ENCODE assay signal across 9 cellular contexts in genomic region chr10:8137272-8137680, GRCh38.
DNase-seq lines count a peak whose midpoint lies in the region; ATAC-seq and TF ChIP-seq lines count a peak whose summit lies in the region.
"Had no signal": no experiment of that assay in that cellular context is flagged by ENCODE, and none has a peak within 500 bp of the region (broad histone marks: within the 10 kb centered on the region; RNA-seq: fewer than 3 reads in every experiment).

No MANE protein-coding gene starts in this region.

- H3K27me3 ChIP-seq in lower lobe of right lung (ENCODE audit: low read depth) (no peaks in the 10 kb centered on the region), thymus (ENCODE audit: control insufficient read depth, insufficient read depth) (no peaks in the 10 kb centered on the region), PC-3 (ENCODE audit: low read length) (no peaks in the 10 kb centered on the region)
- H3K27me3 ChIP-seq: testis had no signal

- H2AFZ ChIP-seq in PC-3 (ENCODE audit: low read length): no peak overlapping the region

- H3K36me3 Mint-ChIP-seq in T-helper 17 cell (ENCODE audit: low read depth): no peaks in the 10 kb centered on the region
- no peaks in the 10 kb centered on the region for H3K36me3 Mint-ChIP-seq in activated T-cell treated with anti-CD3 and anti-CD28 coated beads, Interleukin-2, amount 50 U/mL, for 4 hours (ENCODE audit: insufficient read depth)

- H3F3A ChIP-seq in PC-3 (ENCODE audit: low read length, unreplicated experiment): no peaks in the 10 kb centered on the region

- ATAC-seq in T-helper 17 cell: peak; percentile 84
- ATAC-seq in activated T-cell treated with anti-CD3 and anti-CD28 coated beads, Interleukin-2, amount 50 U/mL, for 4 hours: peak; percentile 78 to 81
- peak; percentile 31 to 50 for ATAC-seq in lower lobe of right lung
- ATAC-seq in PC-3: no peak

- peak overlapping the region; percentile 99 for H3K27ac Mint-ChIP-seq in T-helper 17 cell

- no peak for TF ChIP-seq CTCF in lower lobe of right lung (IDR thresholded peaks at IDR 0.05)
- TF ChIP-seq CTCF in PC-3 (conservative IDR thresholded peaks at IDR 0.05; ENCODE audit: low read depth, low read length): no peak

- H3K4me3 ChIP-seq in lower lobe of right lung: peak overlapping the region; percentile 8
- peak overlapping the region; percentile 32 for H3K4me3 ChIP-seq in thymus (ENCODE audit: low read length)
- no peak overlapping the region for H3K4me3 ChIP-seq in PC-3 (ENCODE audit: low read length)
- H3K4me3 ChIP-seq: SK-N-MC, testis had no signal

- no peak overlapping the region for H3K4me2 ChIP-seq in PC-3 (ENCODE audit: low read length)

- POLR2A ChIA-PET in PC-3 (lab: Charles Lee; ENCODE audit: unreplicated experiment): no interaction called here

- no TSS peak for BruUV-seq in PC-3 (replicated peaks; lab: Mats Ljungman, UMichigan)

- DNase-seq in T-helper 17 cell: peak in 2 of 3 donors; percentile 9 to 22
- DNase-seq in activated T-cell treated with anti-CD3 and anti-CD28 coated beads, Interleukin-2, amount 50 U/mL, for 4 hours: peak; percentile 19
- no peak for DNase-seq in lower lobe of right lung
- no peak for DNase-seq in PC-3
- DNase-seq in HPDE6-E6E7 (ENCODE audit: extremely low spot score): no peak
- DNase-seq in NCI-H1417 treated with DMSO at 0.1 percent for 48 hours (lab: John Stamatoyannopoulos, UW): no peak
- DNase-seq: testis had no signal

- H3K27ac ChIP-seq in lower lobe of right lung: no peak overlapping the region
- no peak overlapping the region for H3K27ac ChIP-seq in thymus (ENCODE audit: low read depth)
- H3K27ac ChIP-seq in PC-3 (ENCODE audit: low read length): no peak overlapping the region
- H3K27ac ChIP-seq: SK-N-MC, testis had no signal

- H3K4me3 Mint-ChIP-seq in T-helper 17 cell: peak overlapping the region; percentile 91
- peak overlapping the region; percentile 69 for H3K4me3 Mint-ChIP-seq in activated T-cell treated with anti-CD3 and anti-CD28 coated beads, Interleukin-2, amount 50 U/mL, for 4 hours

- H3K79me2 ChIP-seq in PC-3 (ENCODE audit: low read length): no peaks in the 10 kb centered on the region

- intact Hi-C loops in lower lobe of right lung (cut with DNase I) (no loop called here), PC-3 (cut with micrococcal nuclease) (no loop called here)

- no peaks in the 10 kb centered on the region for H4K20me1 ChIP-seq in PC-3 (ENCODE audit: low read length)

- H3K9me3 Mint-ChIP-seq in activated T-cell treated with anti-CD3 and anti-CD28 coated beads, Interleukin-2, amount 50 U/mL, for 4 hours: no peaks in the 10 kb centered on the region

- H3K9me3 ChIP-seq in T-helper 17 cell (ENCODE audit: control insufficient read depth, low read length, poor library complexity, severe bottlenecking) (no peaks in the 10 kb centered on the region), lower lobe of right lung (no peaks in the 10 kb centered on the region), thymus (ENCODE audit: control insufficient read depth) (no peaks in the 10 kb centered on the region), PC-3 (ENCODE audit: low read length) (no peaks in the 10 kb centered on the region)
- H3K9me3 ChIP-seq: testis had no signal

- no peak overlapping the region for H3K9ac ChIP-seq in PC-3 (ENCODE audit: low read length)

- H3K9me2 ChIP-seq in PC-3 (replicated peaks; ENCODE audit: low read length): no peaks in the 10 kb centered on the region

- peaks cover 5% of the 10 kb centered on the region for H3K27me3 Mint-ChIP-seq in T-helper 17 cell
- H3K27me3 Mint-ChIP-seq in activated T-cell treated with anti-CD3 and anti-CD28 coated beads, Interleukin-2, amount 50 U/mL, for 4 hours (ENCODE audit: low read depth): no peaks in the 10 kb centered on the region

- CTCF ChIA-PET in PC-3 (lab: Charles Lee): no interaction called here

- no peaks in the 10 kb centered on the region for H3K4me1 ChIP-seq in lower lobe of right lung
- peaks cover 31% of the 10 kb centered on the region for H3K4me1 ChIP-seq in thymus (ENCODE audit: control insufficient read depth, insufficient read depth, low read length)
- peaks cover 8% of the 10 kb centered on the region for H3K4me1 ChIP-seq in PC-3 (ENCODE audit: insufficient read depth, low read length)
- H3K4me1 ChIP-seq: testis had no signal

- peaks cover 39% of the 10 kb centered on the region for H3K4me1 Mint-ChIP-seq in T-helper 17 cell
- H3K4me1 Mint-ChIP-seq in activated T-cell treated with anti-CD3 and anti-CD28 coated beads, Interleukin-2, amount 50 U/mL, for 4 hours (ENCODE audit: low read depth): peaks cover 43% of the 10 kb centered on the region

- no peaks in the 10 kb centered on the region for H3K36me3 ChIP-seq in lower lobe of right lung
- H3K36me3 ChIP-seq in thymus (ENCODE audit: control insufficient read depth, insufficient read depth): no peaks in the 10 kb centered on the region
- H3K36me3 ChIP-seq in PC-3 (ENCODE audit: low read depth, low read length): no peaks in the 10 kb centered on the region

- 54% methylated on average over 6 of the region's 6 CpGs for WGBS in thymus

Comparison
In these comparisons a context has a peak if more than half of its experiments do, and no peak if none do; other contexts are left out.
1. DNase-seq: peak in T-helper 17 cell (2 of 3) and activated T-cell treated with anti-CD3 and anti-CD28 coated beads, Interleukin-2, amount 50 U/mL, for 4 hours (single experiment); none in lower lobe of right lung (single experiment), PC-3 (single experiment), HPDE6-E6E7 (single experiment) and NCI-H1417 treated with DMSO at 0.1 percent for 48 hours (single experiment).